In the genomic region with DNA sequence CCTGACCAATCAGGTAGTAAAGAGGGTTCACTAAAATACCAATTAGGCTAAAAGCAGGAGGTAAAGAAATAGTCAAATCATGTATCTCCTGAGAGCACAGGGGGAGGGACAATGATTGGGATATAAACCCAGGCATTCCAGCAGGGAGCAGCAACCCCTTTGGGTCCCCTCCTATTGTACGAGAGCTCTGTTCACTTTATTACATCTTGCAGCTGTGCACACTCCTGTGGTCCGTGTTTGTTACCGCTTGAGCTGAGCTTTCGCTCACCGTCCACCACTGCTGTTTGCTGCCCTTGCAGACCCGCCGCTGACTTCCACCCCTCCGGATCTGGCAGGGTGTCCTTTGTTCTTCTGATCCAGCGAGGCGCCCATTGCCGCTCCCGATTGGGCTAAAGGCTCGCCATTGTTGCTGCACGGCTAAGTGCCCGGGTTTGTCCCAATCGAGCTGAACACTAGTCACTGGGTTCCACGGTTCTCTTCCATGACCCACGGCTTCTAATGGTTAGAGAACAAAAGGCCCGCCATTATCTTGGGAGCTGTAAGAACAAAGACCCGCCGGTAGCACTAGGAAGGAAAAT, we compare ENCODE assay signal across 18 cellular contexts.
"Had no signal": no experiment of that assay in that cellular context is flagged by ENCODE, and none has a peak within 500 bp of the region (broad histone marks: within the 10 kb centered on the region; RNA-seq: fewer than 3 reads in every experiment).

No MANE protein-coding gene starts in this region.

- H3K36me3 ChIP-seq: adrenal gland, colonic mucosa, heart left ventricle, left ventricle myocardium inferior, suprapubic skin, upper lobe of left lung had no signal

- H3K9me3 ChIP-seq: adrenal gland, colonic mucosa, heart left ventricle, left ventricle myocardium inferior, suprapubic skin, upper lobe of left lung had no signal

- DNase-seq: activated CD4-positive, alpha-beta T cell treated with anti-CD3 and anti-CD28 coated beads, Interleukin-2, amount 50 U/mL, for 1 hour; activated CD4-positive, CD25-positive, alpha-beta regulatory T cell; activated naive CD4-positive, alpha-beta T cell treated with anti-CD3 and anti-CD28 coated beads, Interleukin-2, amount 50 U/mL, for 16 hours; activated T-cell treated with anti-CD3 and anti-CD28 coated beads for 4 hours; adrenal gland; caudate nucleus; colonic mucosa; foreskin melanocyte; heart left ventricle; islet precursor cell; left ventricle myocardium inferior; stimulated activated CD4-positive, alpha-beta T cell treated with anti-CD3 and anti-CD28 coated beads, Interleukin-4, amount 100 ng/mL, for 1 hour; stimulated activated CD8-positive, alpha-beta memory T cell treated with anti-CD3 and anti-CD28 coated beads, Interleukin-4, amount 100 ng/mL, for 48 hours; stimulated activated naive CD8-positive, alpha-beta T cell treated with anti-CD3 and anti-CD28 coated beads, Interleukin-15, Interleukin-2, amounts not matched to agents 100 U/mL and 50 U/mL, for 24 hours had no signal

- ATAC-seq: activated T-helper 17 cell treated with anti-CD3 and anti-CD28 coated beads, Interleukin-2, amount 50 U/mL, for 72 hours; heart left ventricle; natural killer cell treated with Interleukin-12 subunit alpha and Interleukin-12 subunit beta and Interleukin-15 and Interleukin-18, amount 100 ng/mL, for 72 hours; stimulated activated naive CD8-positive, alpha-beta T cell treated with anti-CD3 and anti-CD28 coated beads, Interleukin-15, Interleukin-2, amounts not matched to agents 100 U/mL and 50 U/mL, for 24 hours had no signal

- H3K27me3 ChIP-seq: adrenal gland, colonic mucosa, heart left ventricle, suprapubic skin, upper lobe of left lung had no signal

- H3K4me1 ChIP-seq: adrenal gland, colonic mucosa, heart left ventricle, left ventricle myocardium inferior, upper lobe of left lung had no signal

- H3K4me3 ChIP-seq: adrenal gland, colonic mucosa, heart left ventricle, left ventricle myocardium inferior, suprapubic skin, upper lobe of left lung had no signal

- H3K27ac ChIP-seq: adrenal gland, colonic mucosa, heart left ventricle, left ventricle myocardium inferior, suprapubic skin, upper lobe of left lung had no signal
